In the genomic region with DNA sequence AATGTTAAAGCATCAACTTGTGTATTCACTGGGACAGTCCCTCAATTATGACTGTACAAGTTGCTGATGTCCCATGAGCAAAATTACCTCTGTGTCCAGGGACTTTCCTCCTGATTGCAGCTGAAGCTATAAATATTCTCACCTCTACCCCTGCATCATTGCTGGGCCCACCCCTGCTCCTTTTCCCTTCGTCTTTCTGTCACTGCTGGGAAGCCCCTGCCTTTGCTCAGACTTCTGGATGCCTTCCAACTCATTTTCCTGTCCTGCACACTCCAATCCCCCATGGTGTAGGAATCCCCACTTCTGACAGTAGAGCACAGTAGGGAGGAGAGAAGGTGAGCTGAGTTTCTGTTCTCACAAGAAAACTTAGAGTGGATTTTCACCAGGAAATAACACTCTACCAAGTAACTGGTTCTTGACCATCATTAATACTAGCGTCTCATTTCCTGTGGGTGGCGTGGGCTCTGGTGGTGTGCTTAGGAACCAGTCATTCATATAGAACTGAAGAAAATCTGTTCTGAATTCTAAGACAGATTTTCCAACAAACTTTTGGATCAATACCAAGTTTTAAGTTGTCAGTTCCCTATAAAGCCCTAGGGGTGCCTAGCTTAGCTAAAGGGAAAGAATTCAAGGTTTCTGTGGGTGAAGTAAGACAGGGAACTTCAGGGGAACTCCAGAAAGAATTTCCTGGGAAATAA, we compare ENCODE assay signal across 10 cellular contexts.
DNase-seq lines count a peak whose midpoint lies in the region; ATAC-seq and TF ChIP-seq lines count a peak whose summit lies in the region.
"Had no signal": no experiment of that assay in that cellular context is flagged by ENCODE, and none has a peak within 500 bp of the region (broad histone marks: within the 10 kb centered on the region; RNA-seq: fewer than 3 reads in every experiment).

No MANE protein-coding gene starts in this region.

- peaks cover 18% of the 10 kb centered on the region for H3K4me1 Mint-ChIP-seq in MCF 10A (ENCODE audit: insufficient read depth, unreplicated experiment)
- H3K4me1 Mint-ChIP-seq in activated naive CD8-positive, alpha-beta T cell (ENCODE audit: low read depth): peaks cover 2% of the 10 kb centered on the region

- no peak for TF ChIP-seq POLR2A in breast epithelium (IDR thresholded peaks at IDR 0.05)

- peak; percentile 44 for DNase-seq in MCF 10A (ENCODE audit: unreplicated experiment)
- DNase-seq in breast epithelium (ENCODE audit: low spot score in 2 of 2): no peak
- DNase-seq in stimulated activated naive CD8-positive, alpha-beta T cell treated with anti-CD3 and anti-CD28 coated beads, Interleukin-15, Interleukin-2, amounts not matched to agents 100 U/mL and 50 U/mL, for 24 hours: peak; percentile 37
- no peak for DNase-seq in G401 (ENCODE audit: low spot score)
- no peak for DNase-seq in left ventricle myocardium inferior
- DNase-seq in D341Med (ENCODE audit: low spot score): no peak
- DNase-seq: DMS79 treated with DMSO at 0.1 percent for 48 hours, NCI-H1417 had no signal

- H3K27ac ChIP-seq in breast epithelium: no peak overlapping the region
- no peak overlapping the region for H3K27ac ChIP-seq in left ventricle myocardium inferior (replicated peaks)

- in situ Hi-C loops in G401 (cut with HindIII; ENCODE audit: low sequenced_read_pairs): no loop called here

- peaks cover 48% of the 10 kb centered on the region for H3K27me3 Mint-ChIP-seq in MCF 10A (ENCODE audit: insufficient read depth, unreplicated experiment)
- peaks cover 4% of the 10 kb centered on the region for H3K27me3 Mint-ChIP-seq in activated naive CD8-positive, alpha-beta T cell

- H3K36me3 ChIP-seq in breast epithelium (no peaks in the 10 kb centered on the region), left ventricle myocardium inferior (no peaks in the 10 kb centered on the region)

- H3K9me3 ChIP-seq in breast epithelium: peaks cover 0 to 5% of the 10 kb centered on the region in 2 donors
- no peaks in the 10 kb centered on the region for H3K9me3 ChIP-seq in left ventricle myocardium inferior (replicated peaks)

- H3K4me1 ChIP-seq in breast epithelium (no peaks in the 10 kb centered on the region), left ventricle myocardium inferior (peaks cover 10% of the 10 kb centered on the region)

- POLR2A ChIA-PET in MCF 10A (lab: Yijun Ruan, JAX): no interaction called here

- H3K4me3 ChIP-seq in breast epithelium (no peak overlapping the region), left ventricle myocardium inferior (no peak overlapping the region)

- TF ChIP-seq CTCF in MCF 10A (IDR thresholded peaks at IDR 0.05; ENCODE audit: unreplicated experiment) (no peak), breast epithelium (IDR thresholded peaks at IDR 0.05) (no peak), left ventricle myocardium inferior (IDR thresholded peaks at IDR 0.05; ENCODE audit: borderline replicate concordance) (no peak)

- no peaks in the 10 kb centered on the region for H3K9me3 Mint-ChIP-seq in MCF 10A (ENCODE audit: unreplicated experiment)
- no peaks in the 10 kb centered on the region for H3K9me3 Mint-ChIP-seq in activated naive CD8-positive, alpha-beta T cell (ENCODE audit: low read depth)

- intact Hi-C loops in MCF 10A (cut with micrococcal nuclease): no loop called here
- intact Hi-C loops in breast epithelium (cut with DNase I; ENCODE audit: low total_unique reads): no loop called here
- intact Hi-C loops in left ventricle myocardium inferior (cut with micrococcal nuclease): loop anchor here (10.0 kb wide), 1 partner anchor 243 kb away; no protein-coding TSS in a partner anchor

- no peak overlapping the region for H3K4me3 Mint-ChIP-seq in MCF 10A (ENCODE audit: unreplicated experiment)
- no peak overlapping the region for H3K4me3 Mint-ChIP-seq in activated naive CD8-positive, alpha-beta T cell

- no peak overlapping the region for H3K27ac Mint-ChIP-seq in MCF 10A (ENCODE audit: low read depth, unreplicated experiment)
- peak overlapping the region; percentile 89 for H3K27ac Mint-ChIP-seq in activated naive CD8-positive, alpha-beta T cell

- CTCF ChIA-PET in MCF 10A (lab: Yijun Ruan, JAX): interaction anchor here (0.6 to 1.5 kb wide), 6 partner anchors 9 to 441 kb away, joined by 3 to 6 read pairs (median 4); no protein-coding TSS in a partner anchor

- peak; percentile 74 for ATAC-seq in HG02938 (IDR thresholded peaks at IDR 0.05; ENCODE audit: unreplicated experiment)
- ATAC-seq in stimulated activated naive CD8-positive, alpha-beta T cell treated with anti-CD3 and anti-CD28 coated beads, Interleukin-15, Interleukin-2, amounts not matched to agents 100 U/mL and 50 U/mL, for 24 hours: peak; percentile 90

- H3K27me3 ChIP-seq in breast epithelium: peaks cover 0 to 56% of the 10 kb centered on the region in 2 donors
- no peaks in the 10 kb centered on the region for H3K27me3 ChIP-seq in left ventricle myocardium inferior (ENCODE audit: low read depth)

- peaks cover 6% of the 10 kb centered on the region for H3K36me3 Mint-ChIP-seq in MCF 10A (ENCODE audit: insufficient read depth, unreplicated experiment)
- no peaks in the 10 kb centered on the region for H3K36me3 Mint-ChIP-seq in activated naive CD8-positive, alpha-beta T cell

- no TSS peak for BruUV-seq in MCF 10A (replicated peaks; lab: Mats Ljungman, UMichigan)

Comparison
In these comparisons a context has a peak if more than half of its experiments do, and no peak if none do; other contexts are left out.
1. DNase-seq: peak in MCF 10A (single experiment) and stimulated activated naive CD8-positive, alpha-beta T cell treated with anti-CD3 and anti-CD28 coated beads, Interleukin-15, Interleukin-2, amounts not matched to agents 100 U/mL and 50 U/mL, for 24 hours (single experiment); none in breast epithelium (0 of 2), G401 (single experiment), left ventricle myocardium inferior (single experiment) and D341Med (single experiment).